In genomic region chr14:93306844-93307243, GRCh38 we compare ENCODE assay signal across 31 cellular contexts. TPM values are rescaled to one million over a fixed set of nuclear protein-coding genes. Genes with fewer than 3 reads are reported as not detected.
"Had no signal": no experiment of that assay in that cellular context is flagged by ENCODE, and none has a peak within 500 bp of the region (broad histone marks: within the 10 kb centered on the region; RNA-seq: fewer than 3 reads in every experiment).

No MANE protein-coding gene starts in this region.

- H3K27me3 ChIP-seq: ascending aorta, cardiac muscle cell, SJCRH30 had no signal

- FAIRE-seq: TTC549 had no signal

- H3K36me3 ChIP-seq: ascending aorta, cardiac muscle cell, SJCRH30 had no signal

- H3K4me2 ChIP-seq: SK-N-SH had no signal

- H3K4me1 ChIP-seq: SJCRH30 had no signal

- H3K4me3 ChIP-seq: ascending aorta, cardiac muscle cell, SJCRH30 had no signal

- DNase-seq: activated CD4-positive, alpha-beta T cell treated with anti-CD3 and anti-CD28 coated beads, Interleukin-2, amount 10 ng/mL, durations not matched to agents 24 days and 14 days; activated CD4-positive, alpha-beta T cell treated with anti-CD3 and anti-CD28 coated beads, Interleukin-2, amount 50 U/mL, for 4 hours; activated CD8-positive, alpha-beta T cell treated with anti-CD3 and anti-CD28 coated beads for 36 hours; activated gamma-delta T cell; activated naive CD4-positive, alpha-beta T cell treated with Interleukin-2 at 50 U/mL for 16 hours; activated naive CD8-positive, alpha-beta T cell treated with anti-CD3 and anti-CD28 coated beads, Interleukin-2, amount 10 ng/mL, durations not matched to agents 7 days and 5 days; activated T-cell treated with anti-CD3 and anti-CD28 coated beads, Interleukin-2, amount 50 U/mL, for 1 hour; activated T-cell treated with anti-CD3 and anti-CD28 coated beads, Interleukin-2, amount 50 U/mL, for 72 hours; amygdala; Karpas-422; NCI-H1105; NCI-H1417 treated with DMSO at 0.1 percent for 48 hours; NCI-H1930; NCI-H345; NCI-H524 treated with DMSO at 0.1 percent for 48 hours; SHP77; SJCRH30; SK-N-SH had no signal

- H3K36me3 Mint-ChIP-seq: activated naive CD8-positive, alpha-beta T cell treated with anti-CD3 and anti-CD28 coated beads, Interleukin-2, amount 10 ng/mL, durations not matched to agents 7 days and 5 days had no signal

- H3K9ac ChIP-seq: SK-N-SH had no signal

- H3K9me3 Mint-ChIP-seq: activated CD4-positive, alpha-beta T cell treated with anti-CD3 and anti-CD28 coated beads, Interleukin-2, amount 10 ng/mL, durations not matched to agents 24 days and 14 days; activated CD8-positive, alpha-beta T cell treated with anti-CD3 and anti-CD28 coated beads for 36 hours; activated naive CD4-positive, alpha-beta T cell treated with anti-CD3 and anti-CD28 coated beads, Interleukin-2, amount 50 U/mL, for 24 hours; activated naive CD8-positive, alpha-beta T cell treated with anti-CD3 and anti-CD28 coated beads, Interleukin-2, amount 10 ng/mL, durations not matched to agents 7 days and 5 days; activated T-cell treated with anti-CD3 and anti-CD28 coated beads, Interleukin-2, amount 50 U/mL, for 72 hours; activated T-helper 2 cell treated with anti-CD3 and anti-CD28 coated beads, Interferon-gamma antibody, Interleukin-2, Interleukin-4, amounts not matched to agents 10 μg/mL and 5 μg/mL and 100 μg/mL, durations not matched to agents 14 hours and 24 hours and 36 hours; T-helper 1 cell treated with Interleukin-12 subunit alpha and Interleukin-12 subunit beta and Interleukin-4 antibody, amounts not matched to agents 30 μg/mL and 1 μg/mL, for 36 hours; T-helper 2 cell treated with Interferon-gamma antibody and Interleukin-4, amounts not matched to agents 5 μg/mL and 100 μg/mL, for 36 hours had no signal

- H3K9me3 ChIP-seq: ascending aorta, SJCRH30, SK-N-SH had no signal

- H3K27ac ChIP-seq: ascending aorta, cardiac muscle cell, SJCRH30 had no signal

- H3K4me3 Mint-ChIP-seq: activated CD4-positive, alpha-beta T cell treated with anti-CD3 and anti-CD28 coated beads, Interleukin-2, amount 10 ng/mL, durations not matched to agents 24 days and 14 days; activated CD8-positive, alpha-beta T cell treated with anti-CD3 and anti-CD28 coated beads for 36 hours; activated naive CD4-positive, alpha-beta T cell treated with anti-CD3 and anti-CD28 coated beads, Interleukin-2, amount 50 U/mL, for 24 hours; activated naive CD8-positive, alpha-beta T cell treated with anti-CD3 and anti-CD28 coated beads, Interleukin-2, amount 10 ng/mL, durations not matched to agents 7 days and 5 days; activated T-cell treated with anti-CD3 and anti-CD28 coated beads, Interleukin-2, amount 50 U/mL, for 72 hours; T-helper 1 cell treated with Interleukin-12 subunit alpha and Interleukin-12 subunit beta and Interleukin-4 antibody, amounts not matched to agents 30 μg/mL and 1 μg/mL, for 36 hours; T-helper 2 cell treated with Interferon-gamma antibody and Interleukin-4, amounts not matched to agents 5 μg/mL and 100 μg/mL, for 36 hours had no signal

- H3K27ac Mint-ChIP-seq: activated CD4-positive, alpha-beta T cell treated with anti-CD3 and anti-CD28 coated beads, Interleukin-2, amount 10 ng/mL, durations not matched to agents 24 days and 14 days; activated CD8-positive, alpha-beta T cell treated with anti-CD3 and anti-CD28 coated beads for 36 hours; activated naive CD4-positive, alpha-beta T cell treated with anti-CD3 and anti-CD28 coated beads, Interleukin-2, amount 50 U/mL, for 24 hours; activated naive CD8-positive, alpha-beta T cell treated with anti-CD3 and anti-CD28 coated beads, Interleukin-2, amount 10 ng/mL, durations not matched to agents 7 days and 5 days; activated T-cell treated with anti-CD3 and anti-CD28 coated beads, Interleukin-2, amount 50 U/mL, for 72 hours; activated T-helper 2 cell treated with anti-CD3 and anti-CD28 coated beads, Interferon-gamma antibody, Interleukin-2, Interleukin-4, amounts not matched to agents 10 μg/mL and 5 μg/mL and 100 μg/mL, durations not matched to agents 14 hours and 24 hours and 36 hours; T-helper 1 cell treated with Interleukin-12 subunit alpha and Interleukin-12 subunit beta and Interleukin-4 antibody, amounts not matched to agents 30 μg/mL and 1 μg/mL, for 36 hours; T-helper 2 cell treated with Interferon-gamma antibody and Interleukin-4, amounts not matched to agents 5 μg/mL and 100 μg/mL, for 36 hours had no signal

- H3K27me3 Mint-ChIP-seq: activated CD4-positive, alpha-beta T cell treated with anti-CD3 and anti-CD28 coated beads, Interleukin-2, amount 10 ng/mL, durations not matched to agents 24 days and 14 days; activated CD8-positive, alpha-beta T cell treated with anti-CD3 and anti-CD28 coated beads for 36 hours; activated naive CD4-positive, alpha-beta T cell treated with anti-CD3 and anti-CD28 coated beads, Interleukin-2, amount 50 U/mL, for 24 hours; activated naive CD8-positive, alpha-beta T cell treated with anti-CD3 and anti-CD28 coated beads, Interleukin-2, amount 10 ng/mL, durations not matched to agents 7 days and 5 days had no signal

- ATAC-seq: activated CD8-positive, alpha-beta T cell treated with anti-CD3 and anti-CD28 coated beads for 36 hours; activated T-cell treated with anti-CD3 and anti-CD28 coated beads, Interleukin-2, amount 50 U/mL, for 72 hours; Panc1 had no signal

RNA-seq across cellular contexts. Expression of gene COX8C, which starts 40.1 kb away (rescaled TPM):
- total RNA-seq: activated CD4-positive, alpha-beta T cell treated with anti-CD3 and anti-CD28 coated beads, Interleukin-2, amount 10 ng/mL, durations not matched to agents 24 days and 14 days; activated CD8-positive, alpha-beta memory T cell treated with anti-CD3 and anti-CD28 coated beads for 36 hours; activated CD8-positive, alpha-beta T cell treated with anti-CD3 and anti-CD28 coated beads for 36 hours; activated naive CD8-positive, alpha-beta T cell treated with anti-CD3 and anti-CD28 coated beads, Interleukin-2, amount 10 ng/mL, durations not matched to agents 7 days and 5 days; activated T-helper 2 cell treated with anti-CD3 and anti-CD28 coated beads, Interferon-gamma antibody, Interleukin-2, Interleukin-4, amounts not matched to agents 10 μg/mL and 5 μg/mL and 100 μg/mL, durations not matched to agents 14 hours and 24 hours and 36 hours; ascending aorta; cardiac muscle cell; MCF 10A; NCI-H460; RPMI7951; SJCRH30 had no signal
- polyA plus RNA-seq: adipose tissue, SK-N-SH had no signal
